ENCODE assay signal across 11 cellular contexts in the genomic region with DNA sequence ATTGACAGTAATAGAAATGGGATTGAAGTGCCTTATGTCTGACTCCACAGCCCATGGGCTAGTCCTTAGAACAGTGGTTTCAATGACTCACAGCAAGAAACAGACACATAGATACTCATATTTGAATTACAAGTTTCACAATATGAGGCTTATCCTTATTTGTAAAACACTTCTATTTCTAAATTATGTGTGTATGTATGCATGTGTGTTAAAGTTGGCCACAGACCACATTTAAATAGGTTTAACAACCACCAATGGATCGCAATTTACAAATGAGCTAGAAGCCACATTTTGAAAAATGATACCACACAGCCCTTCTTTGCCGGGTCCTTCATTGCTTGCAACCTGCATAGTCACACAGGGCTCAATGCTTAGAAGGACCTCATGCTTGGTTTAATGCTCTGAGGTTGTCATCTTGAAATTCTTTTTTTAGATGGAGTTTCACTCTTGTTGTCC.
DNase-seq lines count a peak whose midpoint lies in the region; ATAC-seq and TF ChIP-seq lines count a peak whose summit lies in the region.
"Had no signal": no experiment of that assay in that cellular context is flagged by ENCODE, and none has a peak within 500 bp of the region (broad histone marks: within the 10 kb centered on the region; RNA-seq: fewer than 3 reads in every experiment).

No MANE protein-coding gene starts in this region.

- no peak overlapping the region for H3K56ac ChIP-seq in mesendoderm (ENCODE audit: low read length)

- no peak overlapping the region for H3K9ac ChIP-seq in mesendoderm (ENCODE audit: low read length)

- no peak overlapping the region for H3K4ac ChIP-seq in mesendoderm (ENCODE audit: low read depth, low read length)

- intact Hi-C loops in left ventricle myocardium superior (cut with micrococcal nuclease), result no loop called here
- intact Hi-C loops in cardiac septum (cut with DNase I), result no loop called here

- H2BK15ac ChIP-seq in mesendoderm (replicated peaks; ENCODE audit: low read depth), result no peak overlapping the region

- no peak overlapping the region for H3K27ac ChIP-seq in mesendoderm (ENCODE audit: low read depth, low read length)
- H3K27ac ChIP-seq: gastrocnemius medialis had no signal

- no peak overlapping the region for H3K4me3 ChIP-seq in epithelial cell of esophagus (ENCODE audit: low read length)
- H3K4me3 ChIP-seq in mesendoderm (ENCODE audit: low read length), result no peak overlapping the region
- H3K4me3 ChIP-seq: gastrocnemius medialis had no signal

- H3K23ac ChIP-seq in mesendoderm (ENCODE audit: low read length), result no peak overlapping the region

- H3K18ac ChIP-seq in mesendoderm (ENCODE audit: low read length), result no peak overlapping the region

- no peaks in the 10 kb centered on the region for H3K27me3 ChIP-seq in mesendoderm (ENCODE audit: insufficient read depth, low read length, poor library complexity)
- H3K27me3 ChIP-seq: gastrocnemius medialis had no signal

- no peak overlapping the region for H3K4me3 Mint-ChIP-seq in type B pancreatic cell

- H2BK120ac ChIP-seq in mesendoderm (ENCODE audit: low read depth, low read length), result no peak overlapping the region

- no peaks in the 10 kb centered on the region for H3K4me1 ChIP-seq in mesendoderm (ENCODE audit: control insufficient read depth, low read depth, low read length)
- H3K4me1 ChIP-seq: gastrocnemius medialis had no signal

- peaks cover 4% of the 10 kb centered on the region for H3K9me3 Mint-ChIP-seq in type B pancreatic cell

- H3K36me3 ChIP-seq in mesendoderm (ENCODE audit: control insufficient read depth, insufficient read depth, low read length), result no peaks in the 10 kb centered on the region
- H3K36me3 ChIP-seq: gastrocnemius medialis had no signal

- WGBS in mesendoderm (ENCODE audit: extremely low coverage, insufficient coverage, low lambda C conversion rate), result no CpG with 5 or more reads among the region's 2 CpGs

- no peaks in the 10 kb centered on the region for H3K4me1 Mint-ChIP-seq in type B pancreatic cell (ENCODE audit: unreplicated experiment)

- no peak overlapping the region for H2AK5ac ChIP-seq in mesendoderm (ENCODE audit: low read length)

- H4K5ac ChIP-seq in mesendoderm (ENCODE audit: low read length), result no peak overlapping the region

- no peaks in the 10 kb centered on the region for H3K79me1 ChIP-seq in mesendoderm (ENCODE audit: low read length)

- no peak overlapping the region for H3K4me2 ChIP-seq in mesendoderm (ENCODE audit: low read length)

- H3K27me3 Mint-ChIP-seq in type B pancreatic cell, result no peaks in the 10 kb centered on the region

- H3K27ac Mint-ChIP-seq in type B pancreatic cell, result no peak overlapping the region

- no peaks in the 10 kb centered on the region for H3K36me3 Mint-ChIP-seq in type B pancreatic cell

- peak; percentile 96 for ATAC-seq in GM18502 (IDR thresholded peaks at IDR 0.05; ENCODE audit: poor library complexity, unreplicated experiment)
- ATAC-seq in GM21423 (IDR thresholded peaks at IDR 0.05; ENCODE audit: unreplicated experiment), result peak; percentile 87
- peak; percentile 97 for ATAC-seq in HG03432 (IDR thresholded peaks at IDR 0.05; ENCODE audit: unreplicated experiment)
- no peak for ATAC-seq in left ventricle myocardium superior
- ATAC-seq: gastrocnemius medialis had no signal

- DNase-seq in epithelial cell of esophagus (ENCODE audit: low read depth) (peak; percentile 84), left ventricle myocardium superior (no peak), type B pancreatic cell (ENCODE audit: extremely low spot score, unreplicated experiment) (no peak), cardiac septum (ENCODE audit: low spot score) (no peak), mesendoderm (no peak)
- DNase-seq: activated CD8-positive, alpha-beta memory T cell treated with anti-CD3 and anti-CD28 coated beads for 24 hours; gastrocnemius medialis; NCI-H1436 had no signal

- no peak overlapping the region for H4K8ac ChIP-seq in mesendoderm (ENCODE audit: low read depth, low read length)

- TF ChIP-seq CTCF in epithelial cell of esophagus (IDR thresholded peaks at IDR 0.05; ENCODE audit: insufficient read depth, low read depth, low read length, missing control alignments), result no peak
- no peak for TF ChIP-seq CTCF in type B pancreatic cell (conservative IDR thresholded peaks at IDR 0.05)

- H2BK5ac ChIP-seq in mesendoderm (ENCODE audit: low read length), result no peak overlapping the region

- H3K79me2 ChIP-seq in mesendoderm (ENCODE audit: control insufficient read depth, insufficient read depth, low read length), result no peaks in the 10 kb centered on the region
